Comparison of ENCODE assay signal across 17 cellular contexts in the genomic region with DNA sequence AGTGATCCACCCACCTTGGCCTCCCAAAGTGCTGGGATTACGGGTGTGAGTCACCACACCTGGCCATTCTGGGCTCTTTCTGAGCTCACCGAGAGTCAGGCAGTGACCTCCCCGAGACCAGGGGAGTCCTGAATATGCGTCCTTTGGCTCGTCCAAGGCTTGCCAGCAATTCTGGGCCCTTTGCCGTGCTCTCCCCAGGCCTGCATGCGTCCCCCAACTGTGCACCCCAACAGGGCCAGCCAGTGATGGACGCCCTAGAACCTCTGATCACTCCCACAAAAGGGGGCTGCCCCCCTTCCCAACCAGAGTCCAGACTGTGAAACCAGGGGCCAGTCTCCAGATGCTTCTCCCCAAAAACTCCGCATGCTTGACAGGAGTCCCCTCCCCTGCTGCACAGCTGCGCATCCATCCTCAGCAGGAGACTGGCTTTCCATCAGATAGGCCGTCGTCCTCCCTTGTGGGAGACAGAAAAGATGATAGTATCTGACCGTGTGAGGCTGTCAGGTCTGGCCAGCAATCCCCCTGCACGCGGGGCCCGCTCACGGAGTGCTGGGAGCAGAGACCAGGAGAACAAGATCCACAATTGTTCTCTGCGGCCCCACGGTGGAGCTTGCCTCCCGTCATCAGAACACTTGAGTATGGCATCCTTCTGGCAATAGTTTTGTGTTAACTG. TPM values are rescaled to one million over a fixed set of nuclear protein-coding genes. Genes with fewer than 3 reads are reported as not detected.
DNase-seq lines count a peak whose midpoint lies in the region; ATAC-seq lines count a peak whose summit lies in the region.
"Had no signal": no experiment of that assay in that cellular context is flagged by ENCODE, and none has a peak within 500 bp of the region (broad histone marks: within the 10 kb centered on the region; RNA-seq: fewer than 3 reads in every experiment).

No MANE protein-coding gene starts in this region.

- no peak overlapping the region for H4K91ac ChIP-seq in neuronal stem cell (ENCODE audit: low read depth, low read length, poor library complexity)

- H3K14ac ChIP-seq in neuronal stem cell (ENCODE audit: low read length) = no peak overlapping the region

- no peak overlapping the region for H2BK5ac ChIP-seq in neuronal stem cell (ENCODE audit: low read length)

- intact Hi-C loops in Right ventricle myocardium inferior (cut with DNase I) = no loop called here
- intact Hi-C loops in Right ventricle myocardium superior (cut with DNase I) = no loop called here
- intact Hi-C loops in head of caudate nucleus (cut with DNase I) = no loop called here

- H3K4me1 ChIP-seq in neuronal stem cell (ENCODE audit: control insufficient read depth in 2 of 2, insufficient read depth in 1 of 2, low read depth in 1 of 2, low read length in 2 of 2) = peaks cover 0 to 10% of the 10 kb centered on the region in 2 donors

- no peaks in the 10 kb centered on the region for H3K36me3 ChIP-seq in neuronal stem cell (replicated peaks in 1 of 2; ENCODE audit: control insufficient read depth in 2 of 2, insufficient read depth in 2 of 2, low read length in 2 of 2)
- H3K36me3 ChIP-seq: BLaER1 treated with 17β-estradiol and CSF1 and Interleukin-3, amounts not matched to agents 10 nM and 100 nM had no signal

- WGBS in neuronal stem cell (ENCODE audit: extremely low coverage in 2 of 2, insufficient read length in 2 of 2, insufficient replicate concordance in 1 of 2), 2 donors = no CpG with 5 or more reads among the region's 20 CpGs

- no peak overlapping the region for H3K4me2 ChIP-seq in neuronal stem cell (ENCODE audit: insufficient read depth, low read length, poor library complexity, severe bottlenecking)

- H3K4me3 ChIP-seq in neuronal stem cell (ENCODE audit: low read length in 2 of 2) = no peak overlapping the region
- H3K4me3 ChIP-seq: BLaER1 treated with 17β-estradiol and CSF1 and Interleukin-3, amounts not matched to agents 10 nM and 100 nM; GM12878; GM23248 had no signal

- no peaks in the 10 kb centered on the region for H3K9me3 ChIP-seq in neuronal stem cell (replicated peaks in 1 of 2; ENCODE audit: control insufficient read depth in 2 of 2, insufficient read depth in 1 of 2, low read depth in 1 of 2, low read length in 2 of 2)
- H3K9me3 ChIP-seq: BLaER1 treated with 17β-estradiol and CSF1 and Interleukin-3, amounts not matched to agents 10 nM and 100 nM had no signal

- peaks cover 3% of the 10 kb centered on the region for H3K79me1 ChIP-seq in neuronal stem cell (ENCODE audit: low read depth, low read length)

- peak overlapping the region; percentile 3 for H3K23ac ChIP-seq in neuronal stem cell (ENCODE audit: low read depth, low read length, poor library complexity)

- peak overlapping the region; percentile 16 for H3K27ac ChIP-seq in neuronal stem cell (replicated peaks; ENCODE audit: low read length)
- H3K27ac ChIP-seq: BLaER1 treated with 17β-estradiol and CSF1 and Interleukin-3, amounts not matched to agents 10 nM and 100 nM; GM23248 had no signal

- peak overlapping the region; percentile 24 for H3K18ac ChIP-seq in neuronal stem cell (ENCODE audit: low read length)

- no peak overlapping the region for H2AK5ac ChIP-seq in neuronal stem cell (ENCODE audit: low read depth, low read length)

- no peak overlapping the region for H3K9ac ChIP-seq in neuronal stem cell (ENCODE audit: low read depth, low read length, poor library complexity)
- H3K9ac ChIP-seq: BLaER1 treated with 17β-estradiol and CSF1 and Interleukin-3, amounts not matched to agents 10 nM and 100 nM; GM23248 had no signal

- no peak overlapping the region for H2BK12ac ChIP-seq in neuronal stem cell (ENCODE audit: low read length)

- H3K27me3 ChIP-seq in neuronal stem cell (ENCODE audit: control insufficient read depth in 3 of 3, insufficient read depth in 3 of 3, low read depth in 1 of 3, low read length in 3 of 3) = peaks cover 0 to 63% (median 0%) of the 10 kb centered on the region in 3 experiments

- H4K8ac ChIP-seq in neuronal stem cell (ENCODE audit: low read depth, low read length) = no peak overlapping the region

- H2BK120ac ChIP-seq in neuronal stem cell (ENCODE audit: low read depth, low read length) = no peak overlapping the region

- ATAC-seq in Right ventricle myocardium inferior = no peak
- ATAC-seq in Right ventricle myocardium superior (ENCODE audit: poor library complexity) = no peak
- ATAC-seq: GM12878 had no signal

- peak overlapping the region; percentile 19 for H2BK15ac ChIP-seq in neuronal stem cell (ENCODE audit: low read length)

- DNase-seq in Right ventricle myocardium inferior (ENCODE audit: missing footprints) (peak; percentile 37), Right ventricle myocardium superior (no peak), iPS-NIHi11 (ENCODE audit: low spot score) (peak; percentile 6), neuronal stem cell (ENCODE audit: low spot score) (no peak), midbrain (lab: John Stamatoyannopoulos, UW) (no peak), HuH-7.5 (ENCODE audit: low spot score) (no peak), head of caudate nucleus (no peak)
- DNase-seq: 8988T; AML-193; CD4-positive, CD25-positive, alpha-beta regulatory T cell; DMS 273 treated with DMSO at 0.1 percent for 48 hours; GM23248 had no signal

- no peak overlapping the region for H3K4ac ChIP-seq in neuronal stem cell (ENCODE audit: low read length)

- H2AFZ ChIP-seq in neuronal stem cell (ENCODE audit: low read length) = peak overlapping the region; percentile 5
- H2AFZ ChIP-seq: GM23248 had no signal

RNA-seq across cellular contexts. Expression of a gene that starts 15.5 kb away (rescaled TPM):
- total RNA-seq in Right ventricle myocardium inferior = not detected
- not detected for total RNA-seq in Right ventricle myocardium superior
- polyA plus RNA-seq in neuronal stem cell (2013, experiment 1 of 2) = 1.1 TPM
- 1.1 TPM for polyA plus RNA-seq in neuronal stem cell (2013, experiment 2 of 2)
- total RNA-seq: CD4-positive, CD25-positive, alpha-beta regulatory T cell; GM12878; GM23248; H7; HT1080 had no signal
- polyA plus RNA-seq: CD4-positive, CD25-positive, alpha-beta regulatory T cell; GM12878; GM23248 had no signal

RNA-seq across cellular contexts. Expression of a gene that starts 30.7 kb away (rescaled TPM):
- total RNA-seq in Right ventricle myocardium inferior (not detected), Right ventricle myocardium superior (not detected)
- 1.5 TPM for polyA plus RNA-seq in neuronal stem cell (2013, experiment 1 of 2)
- 1.8 TPM for polyA plus RNA-seq in neuronal stem cell (2013, experiment 2 of 2)
- total RNA-seq: CD4-positive, CD25-positive, alpha-beta regulatory T cell; GM23248; HT1080 had no signal
- polyA plus RNA-seq: CD4-positive, CD25-positive, alpha-beta regulatory T cell had no signal

RNA-seq across cellular contexts. Expression of a gene that starts 40.3 kb away (rescaled TPM):
- total RNA-seq in Right ventricle myocardium inferior = 25.3 TPM
- 22.8 TPM for total RNA-seq in Right ventricle myocardium superior
- polyA plus RNA-seq in neuronal stem cell (2013, experiment 1 of 2) = 18.8 TPM
- 17.3 TPM for polyA plus RNA-seq in neuronal stem cell (2013, experiment 2 of 2)

RNA-seq across cellular contexts. Expression of a gene that starts 51.8 kb away (rescaled TPM):
- total RNA-seq in Right ventricle myocardium inferior = 271 TPM
- 304 TPM for total RNA-seq in Right ventricle myocardium superior
- polyA plus RNA-seq in neuronal stem cell (2013, experiment 1 of 2) = 0.06 TPM
- polyA plus RNA-seq in neuronal stem cell (2013, experiment 2 of 2) = 0.04 TPM
- total RNA-seq: CD4-positive, CD25-positive, alpha-beta regulatory T cell; G401; GM12878; GM23248; H7; HT1080 had no signal
- polyA plus RNA-seq: CD4-positive, CD25-positive, alpha-beta regulatory T cell; GM23248 had no signal

RNA-seq across cellular contexts. Expression of a gene that starts 56.7 kb away (rescaled TPM):
- total RNA-seq in Right ventricle myocardium inferior = 737 TPM
- 723 TPM for total RNA-seq in Right ventricle myocardium superior
- polyA plus RNA-seq in neuronal stem cell (2013, experiment 1 of 2) = 135 TPM
- 129 TPM for polyA plus RNA-seq in neuronal stem cell (2013, experiment 2 of 2)

Comparison
In these comparisons a context has a peak if more than half of its experiments do, and no peak if none do; other contexts are left out.
1. DNase-seq: peak in Right ventricle myocardium inferior (single experiment) and iPS-NIHi11 (single experiment); none in Right ventricle myocardium superior (single experiment), neuronal stem cell (single experiment), midbrain (single experiment), HuH-7.5 (single experiment) and head of caudate nucleus (0 of 42).